In genomic region chr4:129143359-129143758, GRCh38 we compare ENCODE assay signal across 1 cellular context.
TF ChIP-seq lines count a peak whose summit lies in the region.

No MANE protein-coding gene starts in this region.

TF ChIP-seq in HepG2, 621 proteins besides CTCF, POLR2A, EP300 and RAD21:
- peak; percentile 36; the same call in 1 of the 2 replicates for TF ChIP-seq MAFF (IDR thresholded peaks at IDR 0.05; ENCODE audit: low read depth, low read length)
- no peak for TF ChIP-seq TGIF2 (CRISPR knock-in tag; IDR thresholded peaks at IDR 0.05)
- no peak for TF ChIP-seq ZNF234 (CRISPR knock-in tag; conservative IDR thresholded peaks at IDR 0.05)
- TF ChIP-seq ESRRA (CRISPR knock-in tag; IDR thresholded peaks at IDR 0.05; ENCODE audit: low read depth): no peak
- TF ChIP-seq NR2C2 (CRISPR knock-in tag; IDR thresholded peaks at IDR 0.05; ENCODE audit: borderline replicate concordance): no peak
- TF ChIP-seq HNRNPK (IDR thresholded peaks at IDR 0.05; ENCODE audit: low read depth, low read length, poor library complexity, severe bottlenecking): no peak
- no peak for TF ChIP-seq ZNF841 (CRISPR knock-in tag; IDR thresholded peaks at IDR 0.05; ENCODE audit: borderline replicate concordance)
- TF ChIP-seq KLF9 (CRISPR knock-in tag; IDR thresholded peaks at IDR 0.05; ENCODE audit: low read depth): no peak
- TF ChIP-seq ATF1 (CRISPR knock-in tag; IDR thresholded peaks at IDR 0.05): no peak
- no peak for TF ChIP-seq HES4 (CRISPR knock-in tag; IDR thresholded peaks at IDR 0.05; ENCODE audit: borderline replicate concordance)
- no peak for TF ChIP-seq SSRP1 (CRISPR knock-in tag; IDR thresholded peaks at IDR 0.05)
- peak in 1 of 2 experiments; percentile 67; a peak in 2 of 4 replicates for TF ChIP-seq MAFK (conservative IDR thresholded peaks at IDR 0.05 in 1 of 2, IDR thresholded peaks at IDR 0.05 in 1 of 2; ENCODE audit: low read length in 2 of 2)
- TF ChIP-seq ZNF589 (CRISPR knock-in tag; conservative IDR thresholded peaks at IDR 0.05): no peak
- TF ChIP-seq ZNF713 (CRISPR knock-in tag; IDR thresholded peaks at IDR 0.05): no peak
- no peak for TF ChIP-seq ATM (IDR thresholded peaks at IDR 0.05; ENCODE audit: borderline replicate concordance)
- TF ChIP-seq, protein P1, sequence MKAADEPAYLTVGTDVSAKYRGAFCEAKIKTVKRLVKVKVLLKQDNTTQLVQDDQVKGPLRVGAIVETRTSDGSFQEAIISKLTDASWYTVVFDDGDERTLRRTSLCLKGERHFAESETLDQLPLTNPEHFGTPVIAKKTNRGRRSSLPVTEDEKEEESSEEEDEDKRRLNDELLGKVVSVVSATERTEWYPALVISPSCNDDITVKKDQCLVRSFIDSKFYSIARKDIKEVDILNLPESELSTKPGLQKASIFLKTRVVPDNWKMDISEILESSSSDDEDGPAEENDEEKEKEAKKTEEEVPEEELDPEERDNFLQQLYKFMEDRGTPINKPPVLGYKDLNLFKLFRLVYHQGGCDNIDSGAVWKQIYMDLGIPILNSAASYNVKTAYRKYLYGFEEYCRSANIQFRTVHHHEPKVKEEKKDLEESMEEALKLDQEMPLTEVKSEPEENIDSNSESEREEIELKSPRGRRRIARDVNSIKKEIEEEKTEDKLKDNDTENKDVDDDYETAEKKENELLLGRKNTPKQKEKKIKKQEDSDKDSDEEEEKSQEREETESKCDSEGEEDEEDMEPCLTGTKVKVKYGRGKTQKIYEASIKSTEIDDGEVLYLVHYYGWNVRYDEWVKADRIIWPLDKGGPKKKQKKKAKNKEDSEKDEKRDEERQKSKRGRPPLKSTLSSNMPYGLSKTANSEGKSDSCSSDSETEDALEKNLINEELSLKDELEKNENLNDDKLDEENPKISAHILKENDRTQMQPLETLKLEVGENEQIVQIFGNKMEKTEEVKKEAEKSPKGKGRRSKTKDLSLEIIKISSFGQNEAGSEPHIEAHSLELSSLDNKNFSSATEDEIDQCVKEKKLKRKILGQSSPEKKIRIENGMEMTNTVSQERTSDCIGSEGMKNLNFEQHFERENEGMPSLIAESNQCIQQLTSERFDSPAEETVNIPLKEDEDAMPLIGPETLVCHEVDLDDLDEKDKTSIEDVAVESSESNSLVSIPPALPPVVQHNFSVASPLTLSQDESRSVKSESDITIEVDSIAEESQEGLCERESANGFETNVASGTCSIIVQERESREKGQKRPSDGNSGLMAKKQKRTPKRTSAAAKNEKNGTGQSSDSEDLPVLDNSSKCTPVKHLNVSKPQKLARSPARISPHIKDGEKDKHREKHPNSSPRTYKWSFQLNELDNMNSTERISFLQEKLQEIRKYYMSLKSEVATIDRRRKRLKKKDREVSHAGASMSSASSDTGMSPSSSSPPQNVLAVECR (CRISPR knock-in tag; IDR thresholded peaks at IDR 0.05; ENCODE audit: borderline replicate concordance): no peak
